ENCODE assay signal across 8 cellular contexts in the genomic region with DNA sequence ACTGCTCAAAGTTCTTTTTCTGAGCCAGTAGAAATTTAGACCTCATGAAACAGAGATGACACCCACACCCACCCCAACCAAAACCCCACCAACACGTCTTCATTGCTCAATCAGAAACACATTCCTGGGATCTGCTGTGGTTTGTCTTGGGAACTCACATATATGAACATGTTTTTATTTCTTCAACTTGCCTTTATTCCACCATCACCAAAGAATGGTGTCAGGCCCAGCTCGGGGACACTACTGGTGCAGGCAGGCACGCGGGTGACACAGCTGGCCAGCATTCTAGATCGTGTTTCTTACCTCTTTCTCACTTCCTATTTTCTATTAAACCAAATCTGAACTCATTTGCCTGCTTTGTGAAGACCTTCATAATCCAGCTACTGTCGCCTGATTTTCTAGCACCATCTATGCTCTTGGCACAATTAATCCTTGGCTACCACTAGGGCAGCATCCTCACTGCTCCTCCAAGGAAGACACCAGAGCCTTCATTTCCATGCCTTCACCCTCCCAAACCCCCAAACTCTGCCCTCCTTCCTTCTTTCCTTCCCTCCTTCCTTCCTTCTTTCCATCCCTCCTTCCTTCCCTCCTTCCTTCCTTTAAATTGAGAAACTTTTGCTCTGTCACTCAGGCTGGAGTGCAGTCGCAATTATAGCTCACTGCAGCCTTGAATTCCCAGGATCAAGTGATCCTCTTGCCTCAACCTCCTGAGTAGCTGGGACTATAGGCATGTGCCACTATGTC.
DNase-seq lines count a peak whose midpoint lies in the region; ATAC-seq, FAIRE-seq and TF ChIP-seq lines count a peak whose summit lies in the region.

No MANE protein-coding gene starts in this region.

- ATAC-seq in GM18858 (IDR thresholded peaks at IDR 0.05; ENCODE audit: unreplicated experiment): peak; percentile 18
- peak; percentile 22 for ATAC-seq in HG02759 (IDR thresholded peaks at IDR 0.05; ENCODE audit: unreplicated experiment)

- FAIRE-seq in D721Med (lab: Jason Lieb, UNC): no peak

- DNase-seq in SIG-M5 (lab: John Stamatoyannopoulos, UW) (peak; percentile 7), fibroblast of villous mesenchyme (ENCODE audit: low read depth) (peak; percentile 49), cerebellar cortex (ENCODE audit: low spot score) (no peak), DMS79 treated with DMSO at 0.1 percent for 48 hours (lab: John Stamatoyannopoulos, UW) (no peak), D721Med (ENCODE audit: insufficient read length, low spot score) (no peak)

- peak overlapping the region; percentile 2 for H3K27ac ChIP-seq in temporal lobe (ENCODE audit: low read depth, low read length)

- no peak overlapping the region for H3K4me3 ChIP-seq in fibroblast of villous mesenchyme (ENCODE audit: low read depth, low read length)

- TF ChIP-seq CTCF in fibroblast of villous mesenchyme (IDR thresholded peaks at IDR 0.05; ENCODE audit: insufficient read depth, low read depth, low read length): no peak
- no peak for TF ChIP-seq CTCF in D721Med (IDR thresholded peaks at IDR 0.05; ENCODE audit: insufficient read depth, missing control alignments)

Comparison
In these comparisons a context has a peak if more than half of its experiments do, and no peak if none do; other contexts are left out.
1. DNase-seq: peak in SIG-M5 (single experiment) and fibroblast of villous mesenchyme (single experiment); none in cerebellar cortex (single experiment), DMS79 treated with DMSO at 0.1 percent for 48 hours (single experiment) and D721Med (single experiment).